In genomic region chr6:27872634-27873028, GRCh38 we compare ENCODE assay signal across 8 cellular contexts. TPM values are rescaled to one million over a fixed set of nuclear protein-coding genes. Genes with fewer than 3 reads are reported as not detected.
A peak's percentile ranks its signal among the peaks of the same experiment; 100 is the strongest.
DNase-seq lines count a peak whose midpoint lies in the region; TF ChIP-seq lines count a peak whose summit lies in the region.

No MANE protein-coding gene starts in this region.

- TF ChIP-seq CTCF in breast epithelium (IDR thresholded peaks at IDR 0.05), result no peak
- no peak for TF ChIP-seq CTCF in GM10248 (IDR thresholded peaks at IDR 0.05; ENCODE audit: control extremely low read depth, extremely low read depth, low read depth, missing control alignments)

- no peaks in the 10 kb centered on the region for H3K9me3 ChIP-seq in breast epithelium
- no peaks in the 10 kb centered on the region for H3K9me3 ChIP-seq in mucosa of rectum (ENCODE audit: control insufficient read depth in 2 of 2, low read length in 2 of 2)

- DNase-seq in activated naive CD4-positive, alpha-beta T cell treated with Interleukin-2 at 50 U/mL for 16 hours, result peak; percentile 22
- DNase-seq in activated naive CD4-positive, alpha-beta T cell treated with anti-CD3 and anti-CD28 coated beads, Interleukin-2, amount 50 U/mL, for 16 hours, result no peak
- DNase-seq in Kasumi-1 (lab: John Stamatoyannopoulos, UW) (peak; percentile 57 to 63), breast epithelium (ENCODE audit: low spot score in 2 of 2) (no peak), GM10248 (ENCODE audit: extremely low spot score) (no peak), NOMO-1 treated with DMSO at 0.1 percent for 48 hours (lab: John Stamatoyannopoulos, UW; ENCODE audit: unreplicated experiment) (no peak), Ammon's horn (ENCODE audit: low spot score) (no peak)

- POLR2A ChIA-PET in GM10248 (lab: Yijun Ruan, JAX), result interaction anchor here (0.6 to 12.0 kb wide), 27 partner anchors 9 to 1829 kb away, joined by 3 to 240 read pairs (median 6); a partner anchor contains a TSS

- CTCF ChIA-PET in GM10248 (lab: Yijun Ruan, JAX), result interaction anchor here (0.9 to 3.2 kb wide), 10 partner anchors 11 to 712 kb away, joined by 3 to 23 read pairs (median 5); a partner anchor contains a TSS

- H3K9ac ChIP-seq in mucosa of rectum (ENCODE audit: low read depth in 1 of 2, low read length in 2 of 2), result peak overlapping the region; percentile 88 to 90

- no peaks in the 10 kb centered on the region for H3K36me3 ChIP-seq in breast epithelium
- no peaks in the 10 kb centered on the region for H3K36me3 ChIP-seq in mucosa of rectum (ENCODE audit: control insufficient read depth in 2 of 2, insufficient read depth in 2 of 2, low read length in 2 of 2)

- peak overlapping the region; percentile 56 to 71 (median 57) for H3K4me3 ChIP-seq in breast epithelium
- H3K4me3 ChIP-seq in mucosa of rectum (ENCODE audit: low read length in 2 of 2), result peak overlapping the region; percentile 75 to 92

- H3K27me3 ChIP-seq in breast epithelium, result peaks cover 0 to 53% of the 10 kb centered on the region in 2 donors
- H3K27me3 ChIP-seq in mucosa of rectum (ENCODE audit: control insufficient read depth in 2 of 2, insufficient read depth in 2 of 2, low read length in 2 of 2), result no peaks in the 10 kb centered on the region

- TF ChIP-seq POLR2A in breast epithelium (IDR thresholded peaks at IDR 0.05), result no peak

- H3K4me1 ChIP-seq in breast epithelium (no peaks in the 10 kb centered on the region), mucosa of rectum (ENCODE audit: control insufficient read depth in 2 of 2, insufficient read depth in 2 of 2, low read length in 2 of 2) (peaks cover 0 to 11% of the 10 kb centered on the region in 2 donors)

- intact Hi-C loops in breast epithelium (cut with DNase I; ENCODE audit: low total_unique reads), result no loop called here

- peak overlapping the region; percentile 53 to 69 for H3K27ac ChIP-seq in breast epithelium
- H3K27ac ChIP-seq in mucosa of rectum (ENCODE audit: low read depth in 2 of 2, low read length in 2 of 2), result peak overlapping the region; percentile 94 to 98

RNA-seq across cellular contexts. Expression of gene OR2B2, which starts 39.6 kb away (rescaled TPM):
- not detected for total RNA-seq in breast epithelium

Comparison
In these comparisons a context has a peak if more than half of its experiments do, and no peak if none do; other contexts are left out.
1. DNase-seq: peak in activated naive CD4-positive, alpha-beta T cell treated with Interleukin-2 at 50 U/mL for 16 hours (single experiment) and Kasumi-1 (2 of 2); none in activated naive CD4-positive, alpha-beta T cell treated with anti-CD3 and anti-CD28 coated beads, Interleukin-2, amount 50 U/mL, for 16 hours (single experiment), breast epithelium (0 of 2), GM10248 (single experiment), NOMO-1 treated with DMSO at 0.1 percent for 48 hours (single experiment) and Ammon's horn (single experiment).